ENCODE assay signal across 8 cellular contexts in the genomic region with DNA sequence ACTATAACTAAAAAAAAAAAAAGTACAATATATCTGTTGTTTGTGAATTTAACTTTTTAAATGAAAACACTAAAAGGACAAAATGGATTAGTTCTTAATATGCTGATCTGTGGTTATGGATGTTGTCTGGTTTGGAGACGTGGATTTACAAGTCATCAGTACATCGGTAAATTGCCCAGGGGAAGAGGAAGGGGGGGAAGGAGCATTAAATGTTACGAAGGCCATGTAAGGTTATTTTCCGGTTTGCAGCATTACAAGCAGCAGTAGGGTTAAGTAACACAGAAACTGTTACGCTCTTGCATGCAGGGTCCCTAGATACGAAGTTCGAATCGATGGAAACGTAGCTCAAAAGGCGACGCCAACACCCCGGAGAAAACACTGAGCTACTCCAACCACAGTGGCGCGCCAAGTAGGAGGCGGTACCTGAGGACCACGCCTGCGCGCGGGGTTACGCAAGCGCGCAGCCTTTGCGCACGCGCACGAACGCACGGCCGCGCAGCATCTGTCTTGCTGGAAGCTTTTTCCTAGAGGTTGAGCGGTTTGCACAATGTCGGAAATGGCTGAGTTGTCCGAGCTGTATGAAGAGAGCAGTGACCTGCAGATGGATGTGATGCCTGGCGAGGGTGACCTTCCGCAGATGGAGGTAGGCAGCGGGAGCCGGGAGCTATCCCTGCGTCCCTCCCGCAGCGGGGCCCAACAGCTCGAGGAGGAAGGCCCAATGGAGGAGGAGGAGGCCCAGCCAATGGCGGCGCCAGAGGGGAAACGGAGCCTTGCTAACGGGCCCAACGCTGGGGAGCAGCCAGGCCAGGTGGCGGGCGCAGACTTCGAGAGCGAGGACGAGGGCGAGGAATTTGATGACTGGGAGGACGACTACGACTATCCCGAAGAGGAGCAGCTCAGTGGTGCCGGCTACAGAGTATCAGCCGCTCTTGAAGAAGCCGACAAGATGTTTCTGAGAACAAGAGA. TPM values are rescaled to one million over a fixed set of nuclear protein-coding genes. Genes with fewer than 3 reads are reported as not detected.
DNase-seq lines count a peak whose midpoint lies in the region; ATAC-seq and TF ChIP-seq lines count a peak whose summit lies in the region.

A gene with protein sequence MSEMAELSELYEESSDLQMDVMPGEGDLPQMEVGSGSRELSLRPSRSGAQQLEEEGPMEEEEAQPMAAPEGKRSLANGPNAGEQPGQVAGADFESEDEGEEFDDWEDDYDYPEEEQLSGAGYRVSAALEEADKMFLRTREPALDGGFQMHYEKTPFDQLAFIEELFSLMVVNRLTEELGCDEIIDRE (plus strand): TSS at position 505 of the 966 bp plus-strand sequence. CDS start 43 bp downstream, at position 548.

- H3K9me3 Mint-ChIP-seq in CD8-positive, alpha-beta T cell: peaks cover 10% of the 10 kb centered on the region

- DNase-seq in CD8-positive, alpha-beta T cell: peak; percentile 86 to 93 (median 90)
- DNase-seq in HS-27A (ENCODE audit: low read depth) (peak; percentile 88), NK-92 (lab: John Stamatoyannopoulos, UW; ENCODE audit: unreplicated experiment) (peak; percentile 55), lung microvascular endothelial cell (ENCODE audit: low read depth in 2 of 2) (peak; percentile 96 to 97)
- DNase-seq in activated CD8-positive, alpha-beta memory T cell treated with anti-CD3 and anti-CD28 coated beads for 24 hours: peak; percentile 96
- DNase-seq in effector memory CD4-positive, alpha-beta T cell: peak; percentile 85 to 88 (median 88)
- peak; percentile 87 for DNase-seq in stimulated activated CD8-positive, alpha-beta memory T cell treated with anti-CD3 and anti-CD28 coated beads, Interleukin-12 subunit alpha, Interleukin-12 subunit beta, amount 100 ng/mL, for 1 hour (ENCODE audit: low read depth)

- no peak for TF ChIP-seq CTCF in CD8-positive, alpha-beta T cell (IDR thresholded peaks at IDR 0.05)

- peaks cover 11% of the 10 kb centered on the region for H3K4me1 ChIP-seq in CD8-positive, alpha-beta T cell (ENCODE audit: insufficient read depth, low read length)
- H3K4me1 ChIP-seq in effector memory CD4-positive, alpha-beta T cell (ENCODE audit: control insufficient read depth, insufficient read depth, low read length, poor library complexity, severe bottlenecking): no peaks in the 10 kb centered on the region

- H3K27ac Mint-ChIP-seq in CD8-positive, alpha-beta T cell: peak within 1 kb of the TSS; percentile 98

- no peaks in the 10 kb centered on the region for H3K9me3 ChIP-seq in CD8-positive, alpha-beta T cell (ENCODE audit: low read length)
- no peaks in the 10 kb centered on the region for H3K9me3 ChIP-seq in effector memory CD4-positive, alpha-beta T cell (ENCODE audit: control insufficient read depth, low read length)

- ATAC-seq in CD8-positive, alpha-beta T cell: peak; percentile 94
- ATAC-seq in GM19467 (IDR thresholded peaks at IDR 0.05; ENCODE audit: unreplicated experiment): peak; percentile 96

- peaks cover 6% of the 10 kb centered on the region for H3K27me3 Mint-ChIP-seq in CD8-positive, alpha-beta T cell (ENCODE audit: low read depth)

- intact Hi-C loops in CD8-positive, alpha-beta T cell (cut with DNase I, micrococcal nuclease): loop anchor here (1.0 to 5.0 kb wide), 15 partner anchors 67 to 1809 kb away; partner anchors contain the start of genes CEP152 (in 2 of the 2), COPS2 (in 2 of the 2), FAM227B (in 2 of the 2) and SECISBP2L (in 2 of the 2)

- CTCF ChIA-PET in CD8-positive, alpha-beta T cell (lab: Charles Lee): interaction anchor here (0.6 to 1.9 kb wide), 7 partner anchors 16 to 1476 kb away, joined by 3 to 15 read pairs (median 3); partner anchors contain the start of genes CEP152, FGF7 and GABPB1

- H3K27me3 ChIP-seq in CD8-positive, alpha-beta T cell (ENCODE audit: insufficient read depth, low read length): no peaks in the 10 kb centered on the region
- no peaks in the 10 kb centered on the region for H3K27me3 ChIP-seq in effector memory CD4-positive, alpha-beta T cell (replicated peaks; ENCODE audit: control insufficient read depth, insufficient read depth, low read length, poor library complexity, severe bottlenecking)

- peak within 1 kb of the TSS; percentile 74 for H3K27ac ChIP-seq in CD8-positive, alpha-beta T cell (ENCODE audit: low read depth, low read length)
- H3K27ac ChIP-seq in effector memory CD4-positive, alpha-beta T cell (ENCODE audit: insufficient read depth, low read length, poor library complexity, severe bottlenecking): peak within 1 kb of the TSS; percentile 73

- H3K4me3 Mint-ChIP-seq in CD8-positive, alpha-beta T cell: peak within 1 kb of the TSS; percentile 94

- peaks cover 12% of the 10 kb centered on the region for H3K36me3 Mint-ChIP-seq in CD8-positive, alpha-beta T cell

- peaks cover 23% of the 10 kb centered on the region for H3K4me1 Mint-ChIP-seq in CD8-positive, alpha-beta T cell (ENCODE audit: low read depth)

- peak within 1 kb of the TSS; percentile 76 for H3K4me3 ChIP-seq in CD8-positive, alpha-beta T cell (ENCODE audit: low read depth, low read length)
- H3K4me3 ChIP-seq in effector memory CD4-positive, alpha-beta T cell (ENCODE audit: insufficient read depth, low read depth, low read length, poor library complexity, severe bottlenecking): peak within 1 kb of the TSS; percentile 62

- H3K36me3 ChIP-seq in CD8-positive, alpha-beta T cell (ENCODE audit: insufficient read depth, low read length): no peaks in the 10 kb centered on the region
- no peaks in the 10 kb centered on the region for H3K36me3 ChIP-seq in effector memory CD4-positive, alpha-beta T cell (ENCODE audit: control insufficient read depth, insufficient read depth, low read length)

- POLR2A ChIA-PET in CD8-positive, alpha-beta T cell (lab: Charles Lee): interaction anchor here (0.6 to 2.3 kb wide), 12 partner anchors 10 to 1477 kb away, joined by 3 to 16 read pairs (median 4); partner anchors contain the start of genes CEP152, COPS2, DTWD1 and GABPB1

RNA-seq across cellular contexts. Expression of the gene that starts here (rescaled TPM):
- total RNA-seq in CD8-positive, alpha-beta T cell: 10 to 100 TPM; 34.5 to 34.7 TPM
- total RNA-seq in lung microvascular endothelial cell: 125 and 132 TPM in 2 replicates

Comparison
In these comparisons a context has a peak if more than half of its experiments do, and no peak if none do; other contexts are left out.
1. Peak in every context shown above with its lines: DNase-seq, ATAC-seq, H3K4me3 ChIP-seq and H3K27ac ChIP-seq.